ENCODE assay signal across 10 cellular contexts in genomic region chr5:151092750-151093149, GRCh38. TPM values are rescaled to one million over a fixed set of nuclear protein-coding genes. Genes with fewer than 3 reads are reported as not detected.
A peak's percentile ranks its signal among the peaks of the same experiment; 100 is the strongest.
DNase-seq lines count a peak whose midpoint lies in the region; ATAC-seq, FAIRE-seq and TF ChIP-seq lines count a peak whose summit lies in the region.
"Had no signal": no experiment of that assay in that cellular context is flagged by ENCODE, and none has a peak within 500 bp of the region (broad histone marks: within the 10 kb centered on the region; RNA-seq: fewer than 3 reads in every experiment).

No MANE protein-coding gene starts in this region.

- DNase-seq in Caki2 (ENCODE audit: low read depth) (peak; percentile 25), NOMO-1 treated with DMSO at 0.1 percent for 48 hours (lab: John Stamatoyannopoulos, UW; ENCODE audit: unreplicated experiment) (peak; percentile 72), bronchial epithelial cell (ENCODE audit: low read depth) (peak; percentile 88), NCI-H1436 (lab: John Stamatoyannopoulos, UW) (no peak), superior temporal gyrus (ENCODE audit: extremely low spot score) (no peak)
- DNase-seq: pancreas, thyroid gland had no signal

- in situ Hi-C loops in Caki2 (cut with HindIII; ENCODE audit: low pct_unique_long_range_greater_than_20kb, low sequenced_read_pairs): no loop called here

- H3K4me3 ChIP-seq in bronchial epithelial cell (ENCODE audit: low read depth, low read length) (no peak overlapping the region), neutrophil (ENCODE audit: low read depth in 1 of 2, low read length in 1 of 2) (peak overlapping the region; percentile 21 to 44)
- H3K4me3 ChIP-seq: pancreas, thyroid gland had no signal

- H3K27me3 ChIP-seq in bronchial epithelial cell (ENCODE audit: control insufficient read depth, insufficient read depth, low read length) (no peaks in the 10 kb centered on the region), neutrophil (no peaks in the 10 kb centered on the region)
- H3K27me3 ChIP-seq: pancreas, thyroid gland had no signal

- H3K27ac ChIP-seq in neutrophil: peak overlapping the region; percentile 98

- no peak for ATAC-seq in HG02981 (IDR thresholded peaks at IDR 0.05; ENCODE audit: unreplicated experiment)
- ATAC-seq in GM21529 (IDR thresholded peaks at IDR 0.05; ENCODE audit: unreplicated experiment): no peak

- no peak for FAIRE-seq in bronchial epithelial cell (lab: Jason Lieb, UNC)
- FAIRE-seq: pancreas had no signal

- H3K9me3 ChIP-seq in neutrophil: no peaks in the 10 kb centered on the region
- H3K9me3 ChIP-seq: pancreas, thyroid gland had no signal

- peaks cover 69 to 76% of the 10 kb centered on the region in 2 experiments for H3K4me1 ChIP-seq in neutrophil (ENCODE audit: control insufficient read depth in 1 of 2, insufficient read depth in 1 of 2, low read depth in 1 of 2, low read length in 1 of 2)

- TF ChIP-seq CTCF in bronchial epithelial cell (IDR thresholded peaks at IDR 0.05; ENCODE audit: insufficient read depth, low read length, severe bottlenecking) (no peak), neutrophil (IDR thresholded peaks at IDR 0.05) (no peak)

- H3K36me3 ChIP-seq in bronchial epithelial cell (ENCODE audit: control insufficient read depth, insufficient read depth, low read length) (no peaks in the 10 kb centered on the region), neutrophil (no peaks in the 10 kb centered on the region)
- H3K36me3 ChIP-seq: pancreas, thyroid gland had no signal

RNA-seq across cellular contexts. Expression of gene TNIP1, which starts 11.9 kb away (rescaled TPM):
- total RNA-seq in Caki2 (2014; rRNA removed; shearing (Covaris generic); ENCODE audit: low replicate concordance): 160 and 176 TPM in 2 replicates
- 65.6 and 75.3 TPM in 2 replicates for total RNA-seq in bronchial epithelial cell

Comparison
In these comparisons a context has a peak if more than half of its experiments do, and no peak if none do; other contexts are left out.
1. DNase-seq: peak in Caki2 (single experiment), NOMO-1 treated with DMSO at 0.1 percent for 48 hours (single experiment) and bronchial epithelial cell (single experiment); none in NCI-H1436 (single experiment) and superior temporal gyrus (single experiment).